In genomic region chr1:61081135-61081636, GRCh38 we compare ENCODE assay signal across 8 cellular contexts. TPM values are rescaled to one million over a fixed set of nuclear protein-coding genes. Genes with fewer than 3 reads are reported as not detected.
DNase-seq lines count a peak whose midpoint lies in the region; ATAC-seq, FAIRE-seq and TF ChIP-seq lines count a peak whose summit lies in the region.

No MANE protein-coding gene starts in this region.

- no peak overlapping the region for H2AK5ac ChIP-seq in trophoblast cell (ENCODE audit: low read length)

- H3K27ac ChIP-seq in OCI-LY1 (ENCODE audit: low read depth, low read length, poor library complexity, severe bottlenecking), result peak overlapping the region; percentile 93
- H3K27ac ChIP-seq in endothelial cell of umbilical vein (ENCODE audit: insufficient read depth, low read depth, low read length), result peak overlapping the region; percentile 22
- no peak overlapping the region for H3K27ac ChIP-seq in trophoblast cell (ENCODE audit: low read depth, low read length)

- H4K12ac ChIP-seq in trophoblast cell (ENCODE audit: low read depth, low read length), result no peak overlapping the region

- TF ChIP-seq POLR2A in endothelial cell of umbilical vein (IDR thresholded peaks at IDR 0.05; ENCODE audit: low read depth, low read length) (no peak), GM12891 (IDR thresholded peaks at IDR 0.05; ENCODE audit: low read depth, low read length) (no peak)

- dilution Hi-C loops in endothelial cell of umbilical vein (cut with MboI; ENCODE audit: extremely low pct_ligation_motif_present, low sequenced_read_pairs), result no loop called here

- no peak overlapping the region for H4K8ac ChIP-seq in trophoblast cell (ENCODE audit: low read depth, low read length)

- peaks cover 26% of the 10 kb centered on the region for H3K79me2 ChIP-seq in OCI-LY1 (ENCODE audit: insufficient read depth, low read length)
- peaks cover 37% of the 10 kb centered on the region for H3K79me2 ChIP-seq in endothelial cell of umbilical vein (ENCODE audit: control insufficient read depth, insufficient read depth, low read length)
- H3K79me2 ChIP-seq in trophoblast cell (ENCODE audit: control insufficient read depth, insufficient read depth, low read length, poor library complexity), result no peaks in the 10 kb centered on the region

- H3K79me1 ChIP-seq in trophoblast cell (ENCODE audit: low read length), result no peaks in the 10 kb centered on the region

- intact Hi-C loops in endothelial cell of umbilical vein (cut with micrococcal nuclease), result loop anchor here (1.0 to 5.0 kb wide), 3 partner anchors 103 to 236 kb away; no protein-coding TSS in a partner anchor

- H3K4me2 ChIP-seq in OCI-LY1 (ENCODE audit: low read length) (peak overlapping the region; percentile 98), endothelial cell of umbilical vein (ENCODE audit: insufficient read depth, low read length) (peak overlapping the region; percentile 93), trophoblast cell (ENCODE audit: low read length) (peak overlapping the region; percentile 98)

- H3K4me3 ChIP-seq in OCI-LY1 (ENCODE audit: low read depth, low read length, poor library complexity, severe bottlenecking), result peak overlapping the region; percentile 97
- peak overlapping the region; percentile 72 to 91 (median 86) for H3K4me3 ChIP-seq in endothelial cell of umbilical vein (replicated peaks in 1 of 3; ENCODE audit: insufficient read depth in 1 of 3, low read depth in 1 of 3, low read length in 3 of 3)
- H3K4me3 ChIP-seq in trophoblast cell (ENCODE audit: low read depth, low read length), result no peak overlapping the region

- H3K36me3 ChIP-seq in OCI-LY1 (ENCODE audit: insufficient read depth, low read length) (no peaks in the 10 kb centered on the region), endothelial cell of umbilical vein (ENCODE audit: control insufficient read depth in 2 of 2, extremely low read depth in 1 of 2, insufficient read depth in 2 of 2, low read length in 2 of 2) (no peaks in the 10 kb centered on the region), trophoblast cell (ENCODE audit: control insufficient read depth in 1 of 2, insufficient read depth in 2 of 2, low read length in 2 of 2) (no peaks in the 10 kb centered on the region)

- H3K9me1 ChIP-seq in endothelial cell of umbilical vein (replicated peaks; ENCODE audit: control insufficient read depth, extremely low read depth, insufficient read depth, low read length), result no peaks in the 10 kb centered on the region

- no TSS peak for BruUV-seq in endothelial cell of umbilical vein (replicated peaks; lab: Mats Ljungman, UMichigan)

- FAIRE-seq in endothelial cell of umbilical vein (lab: Jason Lieb, UNC) (no peak), GM12891 (lab: Jason Lieb, UNC) (no peak)

- H3F3A ChIP-seq in OCI-LY1 (ENCODE audit: insufficient read depth, low read length), result peaks cover 5% of the 10 kb centered on the region; the same call in 1 of the 2 replicates

- no peak overlapping the region for H4K91ac ChIP-seq in trophoblast cell (ENCODE audit: low read depth, low read length)

- H3K18ac ChIP-seq in trophoblast cell (ENCODE audit: low read length), result no peak overlapping the region

- no peak overlapping the region for H2BK120ac ChIP-seq in trophoblast cell (ENCODE audit: insufficient read depth, low read length, poor library complexity)

- H3K9me2 ChIP-seq in OCI-LY1 (ENCODE audit: low read depth, low read length), result no peaks in the 10 kb centered on the region

- H2BK12ac ChIP-seq in trophoblast cell (ENCODE audit: low read length), result no peak overlapping the region

- H3K9ac ChIP-seq in OCI-LY1 (ENCODE audit: low read length) (peak overlapping the region; percentile 69), endothelial cell of umbilical vein (replicated peaks; ENCODE audit: extremely low read depth, insufficient read depth, low read length) (peak overlapping the region; percentile 53), trophoblast cell (ENCODE audit: low read length) (no peak overlapping the region)

- H2AFZ ChIP-seq in OCI-LY1 (ENCODE audit: low read length) (no peak overlapping the region; the same call in 1 of the 2 replicates), endothelial cell of umbilical vein (ENCODE audit: low read depth, low read length) (peak overlapping the region; percentile 86), trophoblast cell (ENCODE audit: insufficient read depth, low read length, poor library complexity) (no peak overlapping the region)

- H3K4ac ChIP-seq in trophoblast cell (ENCODE audit: low read depth, low read length), result no peak overlapping the region

- no peak overlapping the region for H2BK5ac ChIP-seq in trophoblast cell (ENCODE audit: low read depth, low read length, poor library complexity)

- H3K4me1 ChIP-seq in OCI-LY1 (ENCODE audit: insufficient read depth, low read length, severe bottlenecking), result peaks cover 69% of the 10 kb centered on the region
- H3K4me1 ChIP-seq in endothelial cell of umbilical vein (ENCODE audit: control insufficient read depth, extremely low read depth, insufficient read depth, low read length), result peaks cover 58% of the 10 kb centered on the region
- peaks cover 6 to 11% of the 10 kb centered on the region in 2 experiments for H3K4me1 ChIP-seq in trophoblast cell (ENCODE audit: control insufficient read depth in 1 of 2, insufficient read depth in 2 of 2, low read length in 2 of 2)

- H4K20me1 ChIP-seq in OCI-LY1 (ENCODE audit: insufficient read depth, low read length), result no peaks in the 10 kb centered on the region
- H4K20me1 ChIP-seq in endothelial cell of umbilical vein (replicated peaks; ENCODE audit: control insufficient read depth, extremely low read depth, insufficient read depth, low read length), result peaks cover 4% of the 10 kb centered on the region

- H3K27me3 ChIP-seq in OCI-LY1 (ENCODE audit: insufficient read depth, low read length) (no peaks in the 10 kb centered on the region), endothelial cell of umbilical vein (ENCODE audit: control insufficient read depth in 2 of 2, insufficient read depth in 2 of 2, low read length in 2 of 2) (no peaks in the 10 kb centered on the region), trophoblast cell (ENCODE audit: insufficient read depth, low read length) (peaks cover 35% of the 10 kb centered on the region)

- ATAC-seq in HG02852 (IDR thresholded peaks at IDR 0.05; ENCODE audit: unreplicated experiment) (no peak), GM18907 (IDR thresholded peaks at IDR 0.05; ENCODE audit: unreplicated experiment) (no peak)

- TF ChIP-seq CTCF in OCI-LY1 (IDR thresholded peaks at IDR 0.05; ENCODE audit: low read length), result no peak
- TF ChIP-seq CTCF in endothelial cell of umbilical vein (IDR thresholded peaks at IDR 0.05; ENCODE audit: extremely low read depth in 1 of 2, insufficient read depth in 1 of 2, low read depth in 1 of 2, low read length in 2 of 2), result no peak

- no CpG with 5 or more reads among the region's 6 CpGs for whole genome bisulfite sequencing in trophoblast cell (ENCODE audit: extremely low coverage, insufficient coverage, insufficient read length)

- H3K23ac ChIP-seq in trophoblast cell (ENCODE audit: low read length), result no peak overlapping the region

- CTCF ChIA-PET in endothelial cell of umbilical vein (lab: Charles Lee), result interaction anchor here (0.6 to 6.1 kb wide), 6 partner anchors 29 to 772 kb away, joined by 4 to 78 read pairs (median 5); no protein-coding TSS in a partner anchor

- H3K9me3 ChIP-seq in OCI-LY1 (ENCODE audit: low read length) (no peaks in the 10 kb centered on the region), endothelial cell of umbilical vein (replicated peaks; ENCODE audit: control insufficient read depth, insufficient read depth, low read length) (no peaks in the 10 kb centered on the region), trophoblast cell (ENCODE audit: insufficient read depth, low read depth, low read length) (peaks cover 2% of the 10 kb centered on the region)

- POLR2A ChIA-PET in endothelial cell of umbilical vein (lab: Charles Lee), result interaction anchor here (1.2 kb wide), 1 partner anchor 257 kb away, joined by 8 read pairs; no protein-coding TSS in a partner anchor

- DNase-seq in DMS53 (lab: John Stamatoyannopoulos, UW) (peak; percentile 77), endothelial cell of umbilical vein (ENCODE audit: low read depth, low spot score) (no peak), trophoblast cell (no peak), GM12891 (ENCODE audit: insufficient read length, low spot score) (no peak), NCI-H446 (lab: John Stamatoyannopoulos, UW) (no peak)

- no peak overlapping the region for H3K14ac ChIP-seq in trophoblast cell (ENCODE audit: low read length)

TF ChIP-seq in endothelial cell of umbilical vein, 7 proteins besides CTCF, POLR2A, EP300 and RAD21:
- no peak for TF ChIP-seq POLR2AphosphoS5 (IDR thresholded peaks at IDR 0.05; ENCODE audit: insufficient read depth, low read depth, low read length)
- no peak for TF ChIP-seq JUN (IDR thresholded peaks at IDR 0.05; ENCODE audit: borderline replicate concordance, insufficient read depth, insufficient read length, low read depth)
- no peak for TF ChIP-seq MYC (IDR thresholded peaks at IDR 0.05; ENCODE audit: low read depth, low read length)
- TF ChIP-seq FOS (IDR thresholded peaks at IDR 0.05; ENCODE audit: borderline replicate concordance, insufficient read depth, low read length), result no peak
- no peak for TF ChIP-seq EZH2 (IDR thresholded peaks at IDR 0.05; ENCODE audit: borderline replicate concordance, low read depth, low read length, severe bottlenecking)

TF ChIP-seq in GM12891, 5 proteins besides CTCF, POLR2A, EP300 and RAD21:
- TF ChIP-seq POLR2AphosphoS5 (IDR thresholded peaks at IDR 0.05; ENCODE audit: low read depth, low read length) (no peak), POU2F2 (IDR thresholded peaks at IDR 0.05; ENCODE audit: low read depth, low read length) (no peak)

RNA-seq across cellular contexts. Expression of gene NFIA, which starts 1.2 kb away (rescaled TPM):
- total RNA-seq in endothelial cell of umbilical vein, result 41.3 and 47.0 TPM in 2 replicates
- polyA plus RNA-seq in endothelial cell of umbilical vein, result 25.5 and 31.2 TPM in 2 replicates
- polyA plus RNA-seq in endothelial cell of umbilical vein (2011; cell fraction: cytosol; rRNA removed), result 15.5 and 15.8 TPM in 2 replicates
- 23.4 and 25.6 TPM in 2 replicates for polyA plus RNA-seq in endothelial cell of umbilical vein (2011; cell fraction: nucleus; rRNA removed)
- 11.7 and 12.9 TPM in 2 replicates for polyA plus RNA-seq in endothelial cell of umbilical vein (2012)
- polyA minus RNA-seq in endothelial cell of umbilical vein, result 85.6 and 92.4 TPM in 2 replicates
- 32.8 TPM for polyA minus RNA-seq in endothelial cell of umbilical vein (2011; cell fraction: cytosol; rRNA and poly(A)+ RNA removed)
- 103 and 113 TPM in 2 replicates for polyA minus RNA-seq in endothelial cell of umbilical vein (2011; cell fraction: nucleus; rRNA and poly(A)+ RNA removed)
- 0.12 and 0.23 TPM in 2 replicates for polyA plus RNA-seq in trophoblast cell (2013)
- polyA plus RNA-seq in GM12891 (2012; ENCODE audit: low read depth, missing spikeins), result not detected
